In genomic region chr18:14747513-14748474, GRCh38 we compare ENCODE assay signal across 14 cellular contexts. TPM values are rescaled to one million over a fixed set of nuclear protein-coding genes. Genes with fewer than 3 reads are reported as not detected.
DNase-seq lines count a peak whose midpoint lies in the region; ATAC-seq and TF ChIP-seq lines count a peak whose summit lies in the region.
"Had no signal": no experiment of that assay in that cellular context is flagged by ENCODE, and none has a peak within 500 bp of the region (broad histone marks: within the 10 kb centered on the region; RNA-seq: fewer than 3 reads in every experiment).

TSS of gene ANKRD30B (plus strand) at chr18:14748172. CDS start at chr18:14748420, 248 bp downstream.

- ATAC-seq in T-helper 17 cell, result peak; percentile 32
- peak; percentile 53 for ATAC-seq in stimulated activated naive CD8-positive, alpha-beta T cell treated with anti-CD3 and anti-CD28 coated beads, Interleukin-15, amount 100 ng/mL, for 72 hours
- no peak for ATAC-seq in GM21423 (IDR thresholded peaks at IDR 0.05; ENCODE audit: unreplicated experiment)
- ATAC-seq in HG02938 (IDR thresholded peaks at IDR 0.05; ENCODE audit: unreplicated experiment), result no peak
- ATAC-seq: K562 had no signal

- H3K36me3 Mint-ChIP-seq in activated CD4-positive, alpha-beta memory T cell treated with anti-CD3 and anti-CD28 coated beads for 36 hours, result no peaks in the 10 kb centered on the region
- no peaks in the 10 kb centered on the region for H3K36me3 Mint-ChIP-seq in activated CD4-positive, alpha-beta memory T cell treated with anti-CD3 and anti-CD28 coated beads, Interleukin-2, amount 10 ng/mL, durations not matched to agents 7 days and 5 days (ENCODE audit: low read depth)
- no peaks in the 10 kb centered on the region for H3K36me3 Mint-ChIP-seq in T-helper 17 cell (ENCODE audit: low read depth)

- no peak for DNase-seq in activated CD4-positive, alpha-beta memory T cell treated with anti-CD3 and anti-CD28 coated beads for 36 hours
- DNase-seq in activated CD4-positive, alpha-beta memory T cell treated with anti-CD3 and anti-CD28 coated beads, Interleukin-2, amount 10 ng/mL, durations not matched to agents 7 days and 5 days, result no peak
- no peak for DNase-seq in T-helper 17 cell
- DNase-seq in iPS DF 6.9 (ENCODE audit: low read depth, low spot score), result no peak
- no peak for DNase-seq in stimulated activated naive CD8-positive, alpha-beta T cell treated with anti-CD3 and anti-CD28 coated beads, Interleukin-15, amount 100 ng/mL, for 72 hours
- DNase-seq in erythroblast (lab: John Stamatoyannopoulos, UW), result no peak
- DNase-seq: activated CD4-positive, CD25-positive, alpha-beta regulatory T cell treated with anti-CD3 and anti-CD28 coated beads, Interleukin-2, amount 50 U/mL, for 72 hours; GF-D8; GM23248 had no signal

- H3K4me3 Mint-ChIP-seq in activated CD4-positive, alpha-beta memory T cell treated with anti-CD3 and anti-CD28 coated beads for 36 hours, result peak within 1 kb of the TSS; percentile 40
- H3K4me3 Mint-ChIP-seq in activated CD4-positive, alpha-beta memory T cell treated with anti-CD3 and anti-CD28 coated beads, Interleukin-2, amount 10 ng/mL, durations not matched to agents 7 days and 5 days, result no peak within 1 kb of the TSS
- H3K4me3 Mint-ChIP-seq in T-helper 17 cell, result peak within 1 kb of the TSS; percentile 74
- peak within 1 kb of the TSS; percentile 55 to 68 for H3K4me3 Mint-ChIP-seq in stimulated activated naive CD8-positive, alpha-beta T cell treated with anti-CD3 and anti-CD28 coated beads, Interleukin-15, amount 100 ng/mL, for 72 hours

- no peaks in the 10 kb centered on the region for H3K4me1 ChIP-seq in iPS DF 6.9 (ENCODE audit: control insufficient read depth, insufficient read depth, low read length)

- peaks cover 13% of the 10 kb centered on the region; the same call in 1 of the 2 replicates for H3K27me3 ChIP-seq in iPS DF 6.9 (ENCODE audit: control insufficient read depth, insufficient read depth, low read length)

- no peaks in the 10 kb centered on the region for H3K36me3 ChIP-seq in iPS DF 6.9 (ENCODE audit: control insufficient read depth, insufficient read depth, low read length)

- H3K9me3 ChIP-seq in T-helper 17 cell (ENCODE audit: control insufficient read depth, low read length, poor library complexity, severe bottlenecking), result no peaks in the 10 kb centered on the region
- H3K9me3 ChIP-seq in iPS DF 6.9 (ENCODE audit: control insufficient read depth, insufficient read depth, low read length), result no peaks in the 10 kb centered on the region

- H3K9me3 Mint-ChIP-seq in activated CD4-positive, alpha-beta memory T cell treated with anti-CD3 and anti-CD28 coated beads for 36 hours, result no peaks in the 10 kb centered on the region
- H3K9me3 Mint-ChIP-seq in activated CD4-positive, alpha-beta memory T cell treated with anti-CD3 and anti-CD28 coated beads, Interleukin-2, amount 10 ng/mL, durations not matched to agents 7 days and 5 days, result no peaks in the 10 kb centered on the region
- H3K9me3 Mint-ChIP-seq in stimulated activated naive CD8-positive, alpha-beta T cell treated with anti-CD3 and anti-CD28 coated beads, Interleukin-15, amount 100 ng/mL, for 72 hours, result no peaks in the 10 kb centered on the region

- POLR2A ChIA-PET in activated CD4-positive, alpha-beta memory T cell treated with anti-CD3 and anti-CD28 coated beads for 36 hours (lab: Charles Lee), result no interaction called here
- POLR2A ChIA-PET in activated CD4-positive, alpha-beta memory T cell treated with anti-CD3 and anti-CD28 coated beads, Interleukin-2, amount 10 ng/mL, durations not matched to agents 7 days and 5 days (lab: Charles Lee), result no interaction called here

- peak within 1 kb of the TSS; percentile 39; the same call in 1 of the 2 replicates for H3K4me3 ChIP-seq in iPS DF 6.9 (ENCODE audit: low read length)
- H3K4me3 ChIP-seq: GM23248, K562 had no signal

- H3K27ac Mint-ChIP-seq in activated CD4-positive, alpha-beta memory T cell treated with anti-CD3 and anti-CD28 coated beads for 36 hours, result no peak within 1 kb of the TSS
- H3K27ac Mint-ChIP-seq in activated CD4-positive, alpha-beta memory T cell treated with anti-CD3 and anti-CD28 coated beads, Interleukin-2, amount 10 ng/mL, durations not matched to agents 7 days and 5 days, result no peak within 1 kb of the TSS
- H3K27ac Mint-ChIP-seq in T-helper 17 cell, result no peak within 1 kb of the TSS
- H3K27ac Mint-ChIP-seq in stimulated activated naive CD8-positive, alpha-beta T cell treated with anti-CD3 and anti-CD28 coated beads, Interleukin-15, amount 100 ng/mL, for 72 hours, result no peak within 1 kb of the TSS

- peaks cover 9% of the 10 kb centered on the region for H3K27me3 Mint-ChIP-seq in activated CD4-positive, alpha-beta memory T cell treated with anti-CD3 and anti-CD28 coated beads for 36 hours
- H3K27me3 Mint-ChIP-seq in activated CD4-positive, alpha-beta memory T cell treated with anti-CD3 and anti-CD28 coated beads, Interleukin-2, amount 10 ng/mL, durations not matched to agents 7 days and 5 days, result peaks cover 7% of the 10 kb centered on the region
- peaks cover 4% of the 10 kb centered on the region for H3K27me3 Mint-ChIP-seq in T-helper 17 cell
- peaks cover 13% of the 10 kb centered on the region for H3K27me3 Mint-ChIP-seq in stimulated activated naive CD8-positive, alpha-beta T cell treated with anti-CD3 and anti-CD28 coated beads, Interleukin-15, amount 100 ng/mL, for 72 hours

- CTCF ChIA-PET in activated CD4-positive, alpha-beta memory T cell treated with anti-CD3 and anti-CD28 coated beads for 36 hours (lab: Charles Lee), result no interaction called here
- CTCF ChIA-PET in activated CD4-positive, alpha-beta memory T cell treated with anti-CD3 and anti-CD28 coated beads, Interleukin-2, amount 10 ng/mL, durations not matched to agents 7 days and 5 days (lab: Charles Lee), result no interaction called here

- H3K27ac ChIP-seq in iPS DF 6.9 (ENCODE audit: low read length), result no peak within 1 kb of the TSS
- H3K27ac ChIP-seq: GM23248 had no signal

- no peaks in the 10 kb centered on the region for H3K4me1 Mint-ChIP-seq in activated CD4-positive, alpha-beta memory T cell treated with anti-CD3 and anti-CD28 coated beads for 36 hours (ENCODE audit: low read depth)
- no peaks in the 10 kb centered on the region for H3K4me1 Mint-ChIP-seq in activated CD4-positive, alpha-beta memory T cell treated with anti-CD3 and anti-CD28 coated beads, Interleukin-2, amount 10 ng/mL, durations not matched to agents 7 days and 5 days
- no peaks in the 10 kb centered on the region for H3K4me1 Mint-ChIP-seq in T-helper 17 cell
- H3K4me1 Mint-ChIP-seq in stimulated activated naive CD8-positive, alpha-beta T cell treated with anti-CD3 and anti-CD28 coated beads, Interleukin-15, amount 100 ng/mL, for 72 hours, result peaks cover 7% of the 10 kb centered on the region

- TF ChIP-seq POLR2A in erythroblast (IDR thresholded peaks at IDR 0.05; ENCODE audit: low read length), result no peak

- intact Hi-C loops in activated CD4-positive, alpha-beta memory T cell treated with anti-CD3 and anti-CD28 coated beads for 36 hours (cut with micrococcal nuclease), result no loop called here

- WGBS in iPS DF 6.9 (ENCODE audit: insufficient coverage, insufficient read length), result no CpG with 5 or more reads among the region's 79 CpGs

RNA-seq across cellular contexts. Expression of gene ANKRD30B, which starts in this region (rescaled TPM):
- not detected for total RNA-seq in activated CD4-positive, alpha-beta memory T cell treated with anti-CD3 and anti-CD28 coated beads for 36 hours
- total RNA-seq in activated CD4-positive, alpha-beta memory T cell treated with anti-CD3 and anti-CD28 coated beads, Interleukin-2, amount 10 ng/mL, durations not matched to agents 7 days and 5 days, result not detected
- total RNA-seq in T-helper 17 cell, result not detected
- total RNA-seq: endothelial cell of umbilical vein, GM23248, K562, ureter had no signal

Comparison
In these comparisons a context has a peak if more than half of its experiments do, and no peak if none do; other contexts are left out.
1. Peak in ATAC-seq in T-helper 17 cell; RNA of the gene not detected or under 1 TPM.